Comparison of ENCODE assay signal across 19 cellular contexts in the genomic region with DNA sequence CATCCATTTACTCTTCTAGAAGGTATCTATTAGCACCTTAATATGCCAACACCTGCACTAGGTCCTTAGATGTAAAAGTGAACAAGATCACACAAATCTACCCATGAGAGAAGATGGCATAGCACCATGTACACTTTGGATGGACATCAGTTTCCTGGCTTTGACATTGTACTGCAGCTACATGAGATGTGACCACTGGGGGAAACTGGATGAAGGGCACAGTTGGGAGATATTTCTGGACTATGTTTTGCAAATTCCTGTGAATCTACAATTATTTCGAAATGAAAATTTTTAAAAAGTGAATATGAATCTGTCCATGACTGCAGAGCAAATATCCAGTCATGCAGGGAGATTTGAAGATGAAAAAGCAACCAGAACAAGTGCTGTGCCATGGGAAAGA.
"Had no signal": no experiment of that assay in that cellular context is flagged by ENCODE, and none has a peak within 500 bp of the region (broad histone marks: within the 10 kb centered on the region; RNA-seq: fewer than 3 reads in every experiment).

No MANE protein-coding gene starts in this region.

- H3K4me1 ChIP-seq: colonic mucosa, foreskin keratinocyte, left ventricle myocardium inferior, lower lobe of right lung, spleen had no signal

- H3K27me3 ChIP-seq: colonic mucosa, foreskin keratinocyte, spleen had no signal

- ATAC-seq: foreskin keratinocyte; left cardiac atrium; lower lobe of right lung; sciatic nerve; stimulated activated naive B cell treated with anti-CD40 and anti-IgM and Interleukin-4, amounts not matched to agents 10 μg/mL and 1 μg/mL and 100 μg/mL, for 72 hours had no signal

- H3K9me3 ChIP-seq: colonic mucosa had no signal

- H3K4me3 ChIP-seq: colonic mucosa, left ventricle myocardium inferior, lower lobe of right lung, spleen had no signal

- H3K27ac ChIP-seq: colonic mucosa, foreskin keratinocyte, left ventricle myocardium inferior, lower lobe of right lung, spleen had no signal

- H3K9me3 Mint-ChIP-seq: stimulated activated naive B cell treated with anti-CD40 and anti-IgM and Interleukin-4, amounts not matched to agents 10 μg/mL and 1 μg/mL and 100 μg/mL, for 72 hours had no signal

- DNase-seq: colonic mucosa; dermis blood vessel endothelial cell; erythroblast; foreskin keratinocyte; kidney; left cardiac atrium; left ventricle myocardium inferior; lower lobe of right lung; nephron progenitor cell; posterior cingulate gyrus; spleen; stimulated activated CD4-positive, alpha-beta T cell treated with anti-CD3 and anti-CD28 coated beads, Interleukin-15, amount 100 ng/mL, for 24 hours; stimulated activated CD4-positive, alpha-beta T cell treated with anti-CD3 and anti-CD28 coated beads, Interleukin-1b, Interleukin-23, amount 100 ng/mL, for 48 hours; stimulated activated CD4-positive, alpha-beta T cell treated with anti-CD3 and anti-CD28 coated beads, Interleukin-4, amount 100 ng/mL, for 24 hours; stimulated activated naive B cell treated with anti-CD40 and anti-IgM and Interleukin-4, amounts not matched to agents 10 μg/mL and 1 μg/mL and 100 μg/mL, for 72 hours; trophoblast cell had no signal

- H3K36me3 ChIP-seq: colonic mucosa, left ventricle myocardium inferior had no signal

- H3K4me1 Mint-ChIP-seq: mesothelial cell of epicardium; nephron progenitor cell; stimulated activated naive B cell treated with anti-CD40 and anti-IgM and Interleukin-4, amounts not matched to agents 10 μg/mL and 1 μg/mL and 100 μg/mL, for 72 hours had no signal

- H3K4me3 Mint-ChIP-seq: memory B cell; mesothelial cell of epicardium; nephron progenitor cell; stimulated activated naive B cell treated with anti-CD40 and anti-IgM and Interleukin-4, amounts not matched to agents 10 μg/mL and 1 μg/mL and 100 μg/mL, for 72 hours had no signal

- H3K27ac Mint-ChIP-seq: memory B cell; mesothelial cell of epicardium; nephron progenitor cell; stimulated activated naive B cell treated with anti-CD40 and anti-IgM and Interleukin-4, amounts not matched to agents 10 μg/mL and 1 μg/mL and 100 μg/mL, for 72 hours had no signal

- H3K36me3 Mint-ChIP-seq: memory B cell; stimulated activated naive B cell treated with anti-CD40 and anti-IgM and Interleukin-4, amounts not matched to agents 10 μg/mL and 1 μg/mL and 100 μg/mL, for 72 hours had no signal

- H3K27me3 Mint-ChIP-seq: stimulated activated naive B cell treated with anti-CD40 and anti-IgM and Interleukin-4, amounts not matched to agents 10 μg/mL and 1 μg/mL and 100 μg/mL, for 72 hours had no signal
